In the genomic region with DNA sequence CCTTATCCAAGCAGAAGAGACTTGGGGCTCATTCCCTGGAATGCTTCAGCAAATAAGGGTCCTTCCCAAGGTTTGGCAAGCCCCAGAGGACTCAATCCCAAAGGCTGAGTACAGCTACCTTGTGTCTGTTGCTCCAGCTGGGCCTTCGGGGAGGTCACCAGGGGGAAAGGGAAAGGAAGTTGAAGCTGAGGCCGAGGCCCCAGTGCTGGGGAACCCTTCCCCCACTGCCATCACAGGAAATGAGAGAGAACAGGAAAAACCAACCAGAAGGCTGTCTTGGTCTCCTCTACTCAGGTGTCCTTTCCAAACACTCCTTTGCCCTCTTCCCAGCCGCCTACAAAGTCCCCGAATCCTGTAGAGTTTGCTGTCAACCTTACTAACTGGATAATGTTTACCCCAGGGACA, we compare ENCODE assay signal across 7 cellular contexts. TPM values are rescaled to one million over a fixed set of nuclear protein-coding genes. Genes with fewer than 3 reads are reported as not detected.
DNase-seq lines count a peak whose midpoint lies in the region; ATAC-seq and TF ChIP-seq lines count a peak whose summit lies in the region.

No MANE protein-coding gene starts in this region.

- H3K9me3 ChIP-seq in PC-3 (ENCODE audit: low read length): no peaks in the 10 kb centered on the region
- H3K9me3 ChIP-seq in mammary epithelial cell (replicated peaks; ENCODE audit: insufficient read depth, low read length): no peaks in the 10 kb centered on the region
- no peaks in the 10 kb centered on the region for H3K9me3 ChIP-seq in mucosa of descending colon

- no TSS peak for BruUV-seq in PC-3 (replicated peaks; lab: Mats Ljungman, UMichigan)
- BruUV-seq in mammary epithelial cell (replicated peaks; lab: Mats Ljungman, UMichigan): no TSS peak

- ATAC-seq in GM18498 (IDR thresholded peaks at IDR 0.05; ENCODE audit: unreplicated experiment) (peak; percentile 36), PC-3 (no peak), mucosa of descending colon (peak; percentile 4), HG03280 (IDR thresholded peaks at IDR 0.05; ENCODE audit: unreplicated experiment) (no peak)

- H3K27me3 ChIP-seq in PC-3 (ENCODE audit: low read length): no peaks in the 10 kb centered on the region
- H3K27me3 ChIP-seq in mammary epithelial cell (ENCODE audit: insufficient read depth, low read length): no peaks in the 10 kb centered on the region

- H3K4me2 ChIP-seq in PC-3 (ENCODE audit: low read length): peak overlapping the region; percentile 98
- H3K4me2 ChIP-seq in mammary epithelial cell (ENCODE audit: insufficient read depth, low read depth, low read length): peak overlapping the region; percentile 83

- dilution Hi-C loops in mammary epithelial cell (cut with HindIII; ENCODE audit: low sequenced_read_pairs): no loop called here

- H3K4me1 ChIP-seq in PC-3 (ENCODE audit: insufficient read depth, low read length) (peaks cover 72% of the 10 kb centered on the region), mammary epithelial cell (ENCODE audit: insufficient read depth, low read length) (peaks cover 67% of the 10 kb centered on the region), mucosa of descending colon (ENCODE audit: low read depth) (peaks cover 71% of the 10 kb centered on the region)

- intact Hi-C loops in PC-3 (cut with micrococcal nuclease) (no loop called here), mammary epithelial cell (cut with micrococcal nuclease) (no loop called here), mucosa of descending colon (cut with DNase I, micrococcal nuclease) (no loop called here)

- H3K4me3 ChIP-seq in PC-3 (ENCODE audit: low read length) (peak overlapping the region; percentile 36), mammary epithelial cell (replicated peaks in 1 of 3; ENCODE audit: insufficient read depth in 1 of 3, low read depth in 2 of 3, low read length in 3 of 3) (no peak overlapping the region), mucosa of descending colon (no peak overlapping the region)

- peak overlapping the region; percentile 64 for H3K27ac ChIP-seq in PC-3 (ENCODE audit: low read length)
- H3K27ac ChIP-seq in mammary epithelial cell (ENCODE audit: insufficient read depth, low read depth, low read length): peak overlapping the region; percentile 71

- CTCF ChIA-PET in PC-3 (lab: Charles Lee) (no interaction called here), mammary epithelial cell (lab: Charles Lee; ENCODE audit: low non-redundant PET) (interaction anchor here (0.5 kb wide), 1 partner anchor 144 kb away, joined by 4 read pairs; no protein-coding TSS in a partner anchor)

- in situ Hi-C loops in mammary epithelial cell (cut with MboI; ENCODE audit: low sequenced_read_pairs in 2 of 2) (no loop called here), KBM-7 (cut with MboI; ENCODE audit: low pct_unique_long_range_greater_than_20kb, low sequenced_read_pairs) (no loop called here)

- peaks cover 89% of the 10 kb centered on the region for H4K20me1 ChIP-seq in PC-3 (ENCODE audit: low read length)
- H4K20me1 ChIP-seq in mammary epithelial cell (ENCODE audit: insufficient read depth, low read length): no peaks in the 10 kb centered on the region

- peaks cover 38% of the 10 kb centered on the region for H3K36me3 ChIP-seq in PC-3 (ENCODE audit: low read depth, low read length)
- peaks cover 24% of the 10 kb centered on the region for H3K36me3 ChIP-seq in mammary epithelial cell (ENCODE audit: insufficient read depth, low read length)
- no peaks in the 10 kb centered on the region for H3K36me3 ChIP-seq in mucosa of descending colon (ENCODE audit: low read depth)

- POLR2A ChIA-PET in PC-3 (lab: Charles Lee; ENCODE audit: unreplicated experiment): no interaction called here

- H3K79me2 ChIP-seq in PC-3 (ENCODE audit: low read length) (peaks cover 92% of the 10 kb centered on the region), mammary epithelial cell (ENCODE audit: insufficient read depth, low read length) (peaks cover 91% of the 10 kb centered on the region)

- H3K9ac ChIP-seq in PC-3 (ENCODE audit: low read length) (0 out of 2 replicates have a peak overlapping the region, but pooled peaks have one; percentile 2), mammary epithelial cell (ENCODE audit: insufficient read depth, low read length) (peak overlapping the region; percentile 39)

- TF ChIP-seq CTCF in PC-3 (conservative IDR thresholded peaks at IDR 0.05; ENCODE audit: low read depth, low read length) (no peak), mammary epithelial cell (conservative IDR thresholded peaks at IDR 0.05 in 1 of 2, IDR thresholded peaks at IDR 0.05 in 1 of 2; ENCODE audit: extremely low read depth in 1 of 2, insufficient read depth in 1 of 2, low read depth in 1 of 2, low read length in 2 of 2) (no peak), mucosa of descending colon (IDR thresholded peaks at IDR 0.05) (no peak)

- H2AFZ ChIP-seq in PC-3 (ENCODE audit: low read length) (no peak overlapping the region), mammary epithelial cell (ENCODE audit: low read depth, low read length) (no peak overlapping the region)

- H3K9me2 ChIP-seq in PC-3 (replicated peaks; ENCODE audit: low read length): no peaks in the 10 kb centered on the region

- H3F3A ChIP-seq in PC-3 (ENCODE audit: low read length, unreplicated experiment): no peaks in the 10 kb centered on the region

- DNase-seq in HCEC 1CT: peak; percentile 54
- DNase-seq in PC-3: peak; percentile 45
- DNase-seq in mammary epithelial cell: no peak
- peak; percentile 51 to 77 (median 56) for DNase-seq in mucosa of descending colon
- DNase-seq in KBM-7: no peak

- 68% methylated on average over 4 of the region's 4 CpGs for WGBS in mammary epithelial cell (ENCODE audit: low coverage, missing lambda C conversion rate)

RNA-seq across cellular contexts. Expression of a gene that starts 5.7 kb away (rescaled TPM):
- 72.3 and 86.9 TPM in 2 replicates for total RNA-seq in PC-3 (2014; rRNA removed)
- 1 to 10 TPM; 6.5 to 9.6 TPM for total RNA-seq in mammary epithelial cell
- 8.4 TPM for polyA plus RNA-seq in mammary epithelial cell
- polyA minus RNA-seq in mammary epithelial cell: 22.2 TPM
- 10 to 100 TPM; 16.9 to 38.8 (median 21.4) TPM for total RNA-seq in mucosa of descending colon

RNA-seq across cellular contexts. Expression of a gene that starts 40.2 kb away (rescaled TPM):
- total RNA-seq in PC-3 (2014; rRNA removed): 1.2 TPM in 2 replicates
- 1 to 10 TPM; 5.2 to 5.7 TPM for total RNA-seq in mammary epithelial cell
- 1.3 TPM for polyA plus RNA-seq in mammary epithelial cell
- polyA minus RNA-seq in mammary epithelial cell: not detected
- total RNA-seq in mucosa of descending colon: 10 to 100 TPM in 1 of 3 donors, 1 to 10 TPM in 2; 6.2 to 11.1 (median 7.2) TPM

RNA-seq across cellular contexts. Expression of a gene that starts 40.3 kb away (rescaled TPM):
- 47.4 and 58.9 TPM in 2 replicates for total RNA-seq in PC-3 (2014; rRNA removed)
- 10 to 100 TPM; 47.0 to 51.3 TPM for total RNA-seq in mammary epithelial cell
- 37.7 TPM for polyA plus RNA-seq in mammary epithelial cell
- polyA minus RNA-seq in mammary epithelial cell: 73.7 TPM
- total RNA-seq in mucosa of descending colon: 100 to 1,000 TPM in 1 of 3 donors, 10 to 100 TPM in 2; 93.5 to 122 (median 94.7) TPM

RNA-seq across cellular contexts. Expression of a gene that starts 44.7 kb away (rescaled TPM):
- total RNA-seq in PC-3 (2014; rRNA removed): not detected in 2 replicates
- not detected for total RNA-seq in mammary epithelial cell
- not detected for polyA plus RNA-seq in mammary epithelial cell
- polyA minus RNA-seq in mammary epithelial cell: not detected
- under 1 TPM in 1 of 3 donors, not detected in 2; 0.31 TPM for total RNA-seq in mucosa of descending colon

Comparison
In these comparisons a context has a peak if more than half of its experiments do, and no peak if none do; other contexts are left out.
1. ATAC-seq: peak in GM18498 (single experiment) and mucosa of descending colon (single experiment); none in PC-3 (single experiment) and HG03280 (single experiment).
2. DNase-seq: peak in HCEC 1CT (single experiment), PC-3 (single experiment) and mucosa of descending colon (3 of 3); none in mammary epithelial cell (single experiment) and KBM-7 (single experiment).